ENCODE assay signal across 12 cellular contexts in the genomic region with DNA sequence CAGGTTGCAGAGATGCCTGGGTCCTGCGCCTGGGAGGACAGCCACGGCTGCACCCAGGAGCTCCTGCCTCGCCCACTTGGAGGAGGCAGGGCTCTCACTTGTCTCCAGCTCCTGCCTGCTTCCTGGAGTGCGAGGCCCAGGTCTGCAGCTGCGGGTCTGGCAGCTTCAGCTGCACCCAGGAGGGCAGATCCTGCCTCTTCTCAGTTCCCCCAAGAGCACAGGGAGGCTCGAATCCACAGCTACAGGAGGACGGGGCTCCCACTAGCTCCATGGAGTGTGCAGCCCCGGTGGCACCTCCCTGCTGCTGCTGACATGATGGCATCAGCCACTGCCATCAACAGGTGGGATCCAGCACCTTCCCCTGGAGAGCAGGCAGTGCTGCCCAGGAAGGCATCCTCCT. TPM values are rescaled to one million over a fixed set of nuclear protein-coding genes. Genes with fewer than 3 reads are reported as not detected.
DNase-seq lines count a peak whose midpoint lies in the region; ATAC-seq and TF ChIP-seq lines count a peak whose summit lies in the region.
"Had no signal": no experiment of that assay in that cellular context is flagged by ENCODE, and none has a peak within 500 bp of the region (broad histone marks: within the 10 kb centered on the region; RNA-seq: fewer than 3 reads in every experiment).

No MANE protein-coding gene starts in this region.

- no peaks in the 10 kb centered on the region for H4K20me1 ChIP-seq in BLaER1

- peak overlapping the region; percentile 50 for H3K4me2 ChIP-seq in BLaER1
- H3K4me2 ChIP-seq: GM23338 had no signal

- 0 out of 2 replicates have a peak overlapping the region, but pooled peaks have one; percentile 13 for H3K27ac ChIP-seq in BLaER1
- H3K27ac ChIP-seq: C4-2B had no signal

- no peaks in the 10 kb centered on the region for H3K27me3 ChIP-seq in BLaER1

- peaks cover 2 to 6% (median 5%) of the 10 kb centered on the region in 3 donors for H3K9me3 Mint-ChIP-seq in IgD-negative memory B cell
- H3K9me3 Mint-ChIP-seq in nephron, result peaks cover 30% of the 10 kb centered on the region

- H3K27me3 Mint-ChIP-seq in IgD-negative memory B cell (no peaks in the 10 kb centered on the region), nephron (ENCODE audit: low read depth) (no peaks in the 10 kb centered on the region)
- H3K27me3 Mint-ChIP-seq: CD4-positive, alpha-beta memory T cell had no signal

- peak overlapping the region in 2 of 3 donors; percentile 21 to 80 for H3K27ac Mint-ChIP-seq in IgD-negative memory B cell
- H3K27ac Mint-ChIP-seq in nephron, result no peak overlapping the region
- H3K27ac Mint-ChIP-seq: CD4-positive, alpha-beta memory T cell; GM23338; H9 had no signal

- no peak overlapping the region for H3K4me3 ChIP-seq in BLaER1
- no peak overlapping the region for H3K4me3 ChIP-seq in mucosa of descending colon
- H3K4me3 ChIP-seq: GM12878, GM23338 had no signal

- H3K9ac ChIP-seq in BLaER1, result no peak overlapping the region

- TF ChIP-seq CTCF in nephron (IDR thresholded peaks at IDR 0.05; ENCODE audit: unreplicated experiment in 3 of 3) (no peak), mucosa of descending colon (IDR thresholded peaks at IDR 0.05) (no peak)

- H3K36me3 Mint-ChIP-seq in IgD-negative memory B cell, result peaks cover 14% of the 10 kb centered on the region
- H3K36me3 Mint-ChIP-seq in nephron (ENCODE audit: low read depth), result peaks cover 65% of the 10 kb centered on the region

- DNase-seq in AG08396 (ENCODE audit: low spot score), result no peak
- DNase-seq in mucosa of descending colon, result no peak
- DNase-seq: 8988T; CD4-positive, alpha-beta memory T cell; DMS79; H9 had no signal

- peak overlapping the region in 1 of 4 donors; percentile 38 for H3K4me3 Mint-ChIP-seq in IgD-negative memory B cell
- peak overlapping the region in 2 of 3 experiments; percentile 21 to 23 for H3K4me3 Mint-ChIP-seq in nephron
- H3K4me3 Mint-ChIP-seq: CD4-positive, alpha-beta memory T cell; GM23338; H9 had no signal

- intact Hi-C loops in mucosa of descending colon (cut with DNase I, micrococcal nuclease), result no loop called here

- H3K4me1 ChIP-seq in BLaER1, result peaks cover 50% of the 10 kb centered on the region
- H3K4me1 ChIP-seq in mucosa of descending colon (ENCODE audit: low read depth), result peaks cover 6% of the 10 kb centered on the region

- H3K9me3 ChIP-seq in BLaER1 (peaks cover 63% of the 10 kb centered on the region), mucosa of descending colon (peaks cover 4% of the 10 kb centered on the region)

- H3K4me1 Mint-ChIP-seq in IgD-negative memory B cell, result peaks cover 0 to 9% (median 2%) of the 10 kb centered on the region in 3 donors
- no peaks in the 10 kb centered on the region for H3K4me1 Mint-ChIP-seq in nephron
- H3K4me1 Mint-ChIP-seq: GM23338 had no signal

- ATAC-seq in mucosa of descending colon, result no peak
- ATAC-seq: GM12878, GM23338 had no signal

- H3K36me3 ChIP-seq in BLaER1 (peaks cover 63% of the 10 kb centered on the region), mucosa of descending colon (ENCODE audit: low read depth) (no peaks in the 10 kb centered on the region)

RNA-seq across cellular contexts. Expression of gene ZNF554, which starts 4.5 kb away (rescaled TPM):
- 4.7 TPM for polyA plus RNA-seq in IgD-negative memory B cell
- 1 to 10 TPM; 3.0 to 4.7 (median 3.9) TPM for total RNA-seq in mucosa of descending colon

RNA-seq across cellular contexts. Expression of gene ZNF555, which starts 17.1 kb away (rescaled TPM):
- 6.3 TPM for polyA plus RNA-seq in IgD-negative memory B cell
- total RNA-seq in mucosa of descending colon, result 1 to 10 TPM; 3.0 to 8.4 (median 4.8) TPM

RNA-seq across cellular contexts. Expression of gene THOP1, which starts 38.8 kb away (rescaled TPM):
- polyA plus RNA-seq in IgD-negative memory B cell, result 54.4 TPM
- 10 to 100 TPM; 38.5 to 53.1 (median 46.6) TPM for total RNA-seq in mucosa of descending colon

RNA-seq across cellular contexts. Expression of gene SGTA, which starts 41.1 kb away (rescaled TPM):
- 44.2 TPM for polyA plus RNA-seq in IgD-negative memory B cell
- 10 to 100 TPM; 37.7 to 52.7 (median 48.9) TPM for total RNA-seq in mucosa of descending colon

RNA-seq across cellular contexts. Expression of gene ZNF556, which starts 43.0 kb away (rescaled TPM):
- polyA plus RNA-seq in IgD-negative memory B cell, result not detected
- under 1 TPM in 1 of 3 donors, not detected in 2; 0.29 TPM for total RNA-seq in mucosa of descending colon
- total RNA-seq: CD4-positive, alpha-beta memory T cell; GM12878; GM23338; H9 had no signal
- polyA plus RNA-seq: CD4-positive, alpha-beta memory T cell; GM12878; GM23338 had no signal

Comparison
In these comparisons a context has a peak if more than half of its experiments do, and no peak if none do; other contexts are left out.
1. H3K27ac Mint-ChIP-seq: peak in IgD-negative memory B cell (2 of 3); none in nephron (0 of 3).